Comparison of ENCODE assay signal across 9 cellular contexts in genomic region chr9:110152704-110153374, GRCh38. TPM values are rescaled to one million over a fixed set of nuclear protein-coding genes. Genes with fewer than 3 reads are reported as not detected.
DNase-seq lines count a peak whose midpoint lies in the region; ATAC-seq and TF ChIP-seq lines count a peak whose summit lies in the region.
"Had no signal": no experiment of that assay in that cellular context is flagged by ENCODE, and none has a peak within 500 bp of the region (broad histone marks: within the 10 kb centered on the region; RNA-seq: fewer than 3 reads in every experiment).

No MANE protein-coding gene starts in this region.

- H3K4me3 Mint-ChIP-seq in GM23338, result no peak overlapping the region
- H3K4me3 Mint-ChIP-seq in activated T-helper 2 cell treated with anti-CD3 and anti-CD28 coated beads, Interferon-gamma antibody, Interleukin-2, Interleukin-4, amounts not matched to agents 10 μg/mL and 5 μg/mL and 100 μg/mL, durations not matched to agents 14 hours and 24 hours and 36 hours (ENCODE audit: low read depth), result peak overlapping the region; percentile 37

- H3K9me3 ChIP-seq in thoracic aorta, result no peaks in the 10 kb centered on the region

- peaks cover 28% of the 10 kb centered on the region for H4K20me1 ChIP-seq in GM23338 (replicated peaks; ENCODE audit: insufficient read depth)

- no peaks in the 10 kb centered on the region for H3F3A ChIP-seq in GM23338 (replicated peaks; ENCODE audit: low read depth)

- H3K9me2 ChIP-seq in GM23338 (ENCODE audit: insufficient read depth), result no peaks in the 10 kb centered on the region

- H3K4me1 Mint-ChIP-seq in GM23338, result peaks cover 19% of the 10 kb centered on the region
- peaks cover 95% of the 10 kb centered on the region for H3K4me1 Mint-ChIP-seq in activated T-helper 2 cell treated with anti-CD3 and anti-CD28 coated beads, Interferon-gamma antibody, Interleukin-2, Interleukin-4, amounts not matched to agents 10 μg/mL and 5 μg/mL and 100 μg/mL, durations not matched to agents 14 hours and 24 hours and 36 hours (ENCODE audit: low read depth)

- H2AFZ ChIP-seq in GM23338, result no peak overlapping the region

- H3K27me3 ChIP-seq in GM23338 (ENCODE audit: insufficient read depth), result peaks cover 12% of the 10 kb centered on the region; the same call in 1 of the 2 replicates
- H3K27me3 ChIP-seq in thoracic aorta (replicated peaks; ENCODE audit: insufficient read depth), result no peaks in the 10 kb centered on the region

- peaks cover 56% of the 10 kb centered on the region for H3K79me2 ChIP-seq in GM23338 (replicated peaks; ENCODE audit: insufficient read depth)

- no peak overlapping the region; the same call in 1 of the 2 replicates for H3K27ac Mint-ChIP-seq in GM23338
- H3K27ac Mint-ChIP-seq in activated T-helper 2 cell treated with anti-CD3 and anti-CD28 coated beads, Interferon-gamma antibody, Interleukin-2, Interleukin-4, amounts not matched to agents 10 μg/mL and 5 μg/mL and 100 μg/mL, durations not matched to agents 14 hours and 24 hours and 36 hours, result peak overlapping the region; percentile 77

- TF ChIP-seq CTCF in GM23338 (conservative IDR thresholded peaks at IDR 0.05; ENCODE audit: low read depth in 2 of 2), result peak; percentile 82 to 87
- peak; percentile 75 for TF ChIP-seq CTCF in thoracic aorta (IDR thresholded peaks at IDR 0.05)

- peaks cover 7% of the 10 kb centered on the region for H3K27me3 Mint-ChIP-seq in GM23338 (ENCODE audit: insufficient read depth, low read depth, poor library complexity)
- H3K27me3 Mint-ChIP-seq in activated T-helper 2 cell treated with anti-CD3 and anti-CD28 coated beads, Interferon-gamma antibody, Interleukin-2, Interleukin-4, amounts not matched to agents 10 μg/mL and 5 μg/mL and 100 μg/mL, durations not matched to agents 14 hours and 24 hours and 36 hours (ENCODE audit: low read depth), result no peaks in the 10 kb centered on the region

- H3K27ac ChIP-seq in GM23338 (ENCODE audit: low read depth) (no peak overlapping the region), thoracic aorta (no peak overlapping the region)

- intact Hi-C loops in activated T-helper 2 cell treated with anti-CD3 and anti-CD28 coated beads, Interferon-gamma antibody, Interleukin-2, Interleukin-4, amounts not matched to agents 10 μg/mL and 5 μg/mL and 100 μg/mL, durations not matched to agents 14 hours and 24 hours and 36 hours (cut with micrococcal nuclease), result loop anchor here (1.0 to 10.0 kb wide), 3 partner anchors 250 to 1048 kb away; no protein-coding TSS in a partner anchor

- no peak overlapping the region for H3K4me2 ChIP-seq in GM23338

- H3K4me3 ChIP-seq in GM23338, result no peak overlapping the region
- no peak overlapping the region for H3K4me3 ChIP-seq in thoracic aorta
- H3K4me3 ChIP-seq: skin epidermis had no signal

- H3K9me3 Mint-ChIP-seq in GM23338, result peaks cover 11% of the 10 kb centered on the region
- peaks cover 4% of the 10 kb centered on the region for H3K9me3 Mint-ChIP-seq in activated T-helper 2 cell treated with anti-CD3 and anti-CD28 coated beads, Interferon-gamma antibody, Interleukin-2, Interleukin-4, amounts not matched to agents 10 μg/mL and 5 μg/mL and 100 μg/mL, durations not matched to agents 14 hours and 24 hours and 36 hours

- H3K36me3 ChIP-seq in GM23338 (ENCODE audit: insufficient read depth) (no peaks in the 10 kb centered on the region), thoracic aorta (no peaks in the 10 kb centered on the region)

- H3K4me1 ChIP-seq in GM23338 (ENCODE audit: insufficient read depth), result peaks cover 7% of the 10 kb centered on the region
- peaks cover 32 to 69% of the 10 kb centered on the region in 2 donors for H3K4me1 ChIP-seq in thoracic aorta (ENCODE audit: control insufficient read depth in 1 of 2, low read depth in 2 of 2)

- H3K36me3 Mint-ChIP-seq in GM23338 (ENCODE audit: low read depth), result peaks cover 32% of the 10 kb centered on the region
- peaks cover 49% of the 10 kb centered on the region for H3K36me3 Mint-ChIP-seq in activated T-helper 2 cell treated with anti-CD3 and anti-CD28 coated beads, Interferon-gamma antibody, Interleukin-2, Interleukin-4, amounts not matched to agents 10 μg/mL and 5 μg/mL and 100 μg/mL, durations not matched to agents 14 hours and 24 hours and 36 hours (ENCODE audit: low read depth)

- DNase-seq in COLO668 (lab: John Stamatoyannopoulos, UW; ENCODE audit: unreplicated experiment) (peak; percentile 37), GM23338 (ENCODE audit: low spot score) (peak; percentile 87), NCI-H2196 (lab: John Stamatoyannopoulos, UW; ENCODE audit: unreplicated experiment) (peak; percentile 71), inferior parietal cortex (ENCODE audit: extremely low spot score) (peak; percentile 78), thoracic aorta (ENCODE audit: low spot score) (no peak)
- DNase-seq in activated T-helper 2 cell treated with anti-CD3 and anti-CD28 coated beads, Interferon-gamma antibody, Interleukin-2, Interleukin-4, amounts not matched to agents 10 μg/mL and 5 μg/mL and 100 μg/mL, durations not matched to agents 14 hours and 24 hours and 36 hours (ENCODE audit: low spot score), result no peak

- ATAC-seq in GM23338, result peak; percentile 86
- no peak for ATAC-seq in thoracic aorta (ENCODE audit: insufficient number of reproducible peaks, low FRiP score, low read depth)
- ATAC-seq in GM21360 (IDR thresholded peaks at IDR 0.05; ENCODE audit: unreplicated experiment), result no peak
- ATAC-seq in activated CD4-positive, CD25-positive, alpha-beta regulatory T cell treated with anti-CD3 and anti-CD28 coated beads, Interleukin-2, amount 50 U/mL, for 24 hours, result no peak

TF ChIP-seq in GM23338, 12 proteins besides CTCF, POLR2A, EP300 and RAD21:
- no peak for TF ChIP-seq CREB1 (CRISPR knock-in tag; IDR thresholded peaks at IDR 0.05; ENCODE audit: low read depth)
- no peak for TF ChIP-seq NANOG (IDR thresholded peaks at IDR 0.05; ENCODE audit: borderline replicate concordance)
- TF ChIP-seq POLR2AphosphoS5 (IDR thresholded peaks at IDR 0.05; ENCODE audit: low read depth), result no peak

RNA-seq across cellular contexts. Expression of gene C9orf152, which starts 55.1 kb away (rescaled TPM):
- not detected in 2 replicates for total RNA-seq in GM23338 (2014; rRNA removed; shearing (Covaris generic))
- not detected in 2 replicates for polyA plus RNA-seq in GM23338 (2016; fragmentation: Nextera tagmentation; extraction: Ambion mirVana)
- not detected in 2 replicates for total RNA-seq in activated T-helper 2 cell treated with anti-CD3 and anti-CD28 coated beads, Interferon-gamma antibody, Interleukin-2, Interleukin-4, amounts not matched to agents 10 μg/mL and 5 μg/mL and 100 μg/mL, durations not matched to agents 14 hours and 24 hours and 36 hours
- under 1 TPM in 1 of 2 donors, not detected in 1; 0.56 TPM for total RNA-seq in thoracic aorta

Comparison
In these comparisons a context has a peak if more than half of its experiments do, and no peak if none do; other contexts are left out.
1. DNase-seq: peak in COLO668 (single experiment), GM23338 (single experiment), NCI-H2196 (single experiment) and inferior parietal cortex (single experiment); none in activated T-helper 2 cell treated with anti-CD3 and anti-CD28 coated beads, Interferon-gamma antibody, Interleukin-2, Interleukin-4, amounts not matched to agents 10 μg/mL and 5 μg/mL and 100 μg/mL, durations not matched to agents 14 hours and 24 hours and 36 hours (single experiment) and thoracic aorta (single experiment).